Comparison of ENCODE assay signal across 22 cellular contexts in genomic region chr15:39194431-39194830, GRCh38.
A peak's percentile ranks its signal among the peaks of the same experiment; 100 is the strongest.
DNase-seq lines count a peak whose midpoint lies in the region; ATAC-seq, FAIRE-seq and TF ChIP-seq lines count a peak whose summit lies in the region.
"Had no signal": no experiment of that assay in that cellular context is flagged by ENCODE, and none has a peak within 500 bp of the region (broad histone marks: within the 10 kb centered on the region; RNA-seq: fewer than 3 reads in every experiment).

No MANE protein-coding gene starts in this region.

- dilution Hi-C loops in endothelial cell of umbilical vein (cut with MboI; ENCODE audit: extremely low pct_ligation_motif_present, low sequenced_read_pairs), result loop anchor here (25.0 kb wide), 1 partner anchor 168 kb away; no protein-coding TSS in a partner anchor

- H3K27me3 Mint-ChIP-seq in nephron (ENCODE audit: low read depth), result no peaks in the 10 kb centered on the region
- H3K27me3 Mint-ChIP-seq in T-helper 2 cell treated with Interferon-gamma antibody and Interleukin-4, amounts not matched to agents 5 μg/mL and 100 μg/mL, for 36 hours (ENCODE audit: low read depth), result peaks cover 10% of the 10 kb centered on the region

- no peaks in the 10 kb centered on the region for H3K9me2 ChIP-seq in PC-3 (replicated peaks; ENCODE audit: low read length)

- no peaks in the 10 kb centered on the region for H3K9me3 Mint-ChIP-seq in nephron
- no peaks in the 10 kb centered on the region for H3K9me3 Mint-ChIP-seq in T-helper 2 cell treated with Interferon-gamma antibody and Interleukin-4, amounts not matched to agents 5 μg/mL and 100 μg/mL, for 36 hours
- H3K9me3 Mint-ChIP-seq: activated naive CD8-positive, alpha-beta T cell treated with anti-CD3 and anti-CD28 coated beads, Interleukin-2, amount 10 ng/mL, durations not matched to agents 7 days and 5 days had no signal

- H2AFZ ChIP-seq in PC-3 (ENCODE audit: low read length) (no peak overlapping the region), endothelial cell of umbilical vein (ENCODE audit: low read depth, low read length) (no peak overlapping the region)
- H2AFZ ChIP-seq: PC-9 had no signal

- H3K4me2 ChIP-seq in PC-3 (ENCODE audit: low read length) (no peak overlapping the region), endothelial cell of umbilical vein (ENCODE audit: insufficient read depth, low read length) (peak overlapping the region; percentile 0)
- H3K4me2 ChIP-seq: PC-9 had no signal

- peaks cover 86% of the 10 kb centered on the region for H3K4me1 ChIP-seq in PC-3 (ENCODE audit: insufficient read depth, low read length)
- peaks cover 34% of the 10 kb centered on the region for H3K4me1 ChIP-seq in endothelial cell of umbilical vein (ENCODE audit: control insufficient read depth, extremely low read depth, insufficient read depth, low read length)

- ATAC-seq in PC-3 (no peak), HG02642 (IDR thresholded peaks at IDR 0.05; ENCODE audit: poor library complexity, unreplicated experiment) (no peak)
- ATAC-seq: right cardiac atrium had no signal

- H3K4me3 Mint-ChIP-seq in nephron, result no peak overlapping the region
- H3K4me3 Mint-ChIP-seq in T-helper 2 cell treated with Interferon-gamma antibody and Interleukin-4, amounts not matched to agents 5 μg/mL and 100 μg/mL, for 36 hours, result no peak overlapping the region
- H3K4me3 Mint-ChIP-seq: activated naive CD8-positive, alpha-beta T cell treated with anti-CD3 and anti-CD28 coated beads, Interleukin-2, amount 10 ng/mL, durations not matched to agents 7 days and 5 days had no signal

- peak; percentile 43 for DNase-seq in Daoy (ENCODE audit: low read depth)
- DNase-seq in PC-3, result peak; percentile 57
- DNase-seq in endothelial cell of umbilical vein (ENCODE audit: low read depth, low spot score), result peak; percentile 83
- no peak for DNase-seq in AG08395 (ENCODE audit: low spot score)
- DNase-seq in GM13976 (ENCODE audit: low spot score), result no peak
- no peak for DNase-seq in T-helper 2 cell treated with Interferon-gamma antibody and Interleukin-4, amounts not matched to agents 5 μg/mL and 100 μg/mL, for 36 hours (ENCODE audit: low spot score)
- DNase-seq: activated CD8-positive, alpha-beta memory T cell treated with anti-CD3 and anti-CD28 coated beads for 24 hours; activated naive CD8-positive, alpha-beta T cell treated with anti-CD3 and anti-CD28 coated beads, Interleukin-2, amount 10 ng/mL, durations not matched to agents 7 days and 5 days; Caco-2; effector memory CD4-positive, alpha-beta T cell; KG1; NCI-H1105; NCI-H2171; NCI-H82; PC-9; right cardiac atrium; T1000; uterus had no signal

- FAIRE-seq in endothelial cell of umbilical vein (lab: Jason Lieb, UNC), result peak; percentile 67
- FAIRE-seq: frontal cortex, G401.6 had no signal

- BruUV-seq in PC-3 (replicated peaks; lab: Mats Ljungman, UMichigan), result no TSS peak
- BruUV-seq in endothelial cell of umbilical vein (replicated peaks; lab: Mats Ljungman, UMichigan), result no TSS peak

- no peaks in the 10 kb centered on the region for H3K9me1 ChIP-seq in endothelial cell of umbilical vein (replicated peaks; ENCODE audit: control insufficient read depth, extremely low read depth, insufficient read depth, low read length)

- H3K27ac Mint-ChIP-seq in nephron, result peak overlapping the region in 2 of 3 experiments; percentile 80 to 84
- H3K27ac Mint-ChIP-seq in T-helper 2 cell treated with Interferon-gamma antibody and Interleukin-4, amounts not matched to agents 5 μg/mL and 100 μg/mL, for 36 hours, result no peak overlapping the region
- H3K27ac Mint-ChIP-seq: activated naive CD8-positive, alpha-beta T cell treated with anti-CD3 and anti-CD28 coated beads, Interleukin-2, amount 10 ng/mL, durations not matched to agents 7 days and 5 days had no signal

- peaks cover 5% of the 10 kb centered on the region; the same call in 1 of the 2 replicates for H3K79me2 ChIP-seq in PC-3 (ENCODE audit: low read length)
- H3K79me2 ChIP-seq in endothelial cell of umbilical vein (ENCODE audit: control insufficient read depth, insufficient read depth, low read length), result no peaks in the 10 kb centered on the region

- H3K4me3 ChIP-seq in PC-3 (ENCODE audit: low read length) (no peak overlapping the region), endothelial cell of umbilical vein (replicated peaks in 1 of 3; ENCODE audit: insufficient read depth in 1 of 3, low read depth in 1 of 3, low read length in 3 of 3) (no peak overlapping the region)
- H3K4me3 ChIP-seq: PC-9, uterus had no signal

- H3K27me3 ChIP-seq in PC-3 (ENCODE audit: low read length) (no peaks in the 10 kb centered on the region), endothelial cell of umbilical vein (ENCODE audit: control insufficient read depth in 2 of 2, insufficient read depth in 2 of 2, low read length in 2 of 2) (no peaks in the 10 kb centered on the region)
- H3K27me3 ChIP-seq: uterus had no signal

- no peaks in the 10 kb centered on the region for H3K9me3 ChIP-seq in PC-3 (ENCODE audit: low read length)
- no peaks in the 10 kb centered on the region for H3K9me3 ChIP-seq in endothelial cell of umbilical vein (replicated peaks; ENCODE audit: control insufficient read depth, insufficient read depth, low read length)
- H3K9me3 ChIP-seq: uterus had no signal

- in situ Hi-C loops in GM13976 (cut with MboI; ENCODE audit: low sequenced_read_pairs, unreplicated experiment), result no loop called here

- no peaks in the 10 kb centered on the region for H3K36me3 Mint-ChIP-seq in nephron (ENCODE audit: low read depth)
- no peaks in the 10 kb centered on the region for H3K36me3 Mint-ChIP-seq in T-helper 2 cell treated with Interferon-gamma antibody and Interleukin-4, amounts not matched to agents 5 μg/mL and 100 μg/mL, for 36 hours (ENCODE audit: low read depth)
- H3K36me3 Mint-ChIP-seq: activated naive CD8-positive, alpha-beta T cell treated with anti-CD3 and anti-CD28 coated beads, Interleukin-2, amount 10 ng/mL, durations not matched to agents 7 days and 5 days had no signal

- H4K20me1 ChIP-seq in PC-3 (ENCODE audit: low read length) (no peaks in the 10 kb centered on the region), endothelial cell of umbilical vein (replicated peaks; ENCODE audit: control insufficient read depth, extremely low read depth, insufficient read depth, low read length) (no peaks in the 10 kb centered on the region)

- CTCF ChIA-PET in PC-3 (lab: Charles Lee), result no interaction called here
- CTCF ChIA-PET in endothelial cell of umbilical vein (lab: Charles Lee), result interaction anchor here (0.9 to 1.6 kb wide), 3 partner anchors 9 to 40 kb away, joined by 3 to 4 read pairs (median 4); no protein-coding TSS in a partner anchor

- H3K36me3 ChIP-seq in PC-3 (ENCODE audit: low read depth, low read length), result no peaks in the 10 kb centered on the region
- no peaks in the 10 kb centered on the region for H3K36me3 ChIP-seq in endothelial cell of umbilical vein (ENCODE audit: control insufficient read depth in 2 of 2, extremely low read depth in 1 of 2, insufficient read depth in 2 of 2, low read length in 2 of 2)
- H3K36me3 ChIP-seq: uterus had no signal

- intact Hi-C loops in PC-3 (cut with micrococcal nuclease) (no loop called here), endothelial cell of umbilical vein (cut with micrococcal nuclease) (no loop called here)

- H3K9ac ChIP-seq in PC-3 (ENCODE audit: low read length) (no peak overlapping the region), endothelial cell of umbilical vein (replicated peaks; ENCODE audit: extremely low read depth, insufficient read depth, low read length) (no peak overlapping the region)

- peak overlapping the region; percentile 86 for H3K27ac ChIP-seq in PC-3 (ENCODE audit: low read length)
- peak overlapping the region; percentile 7 for H3K27ac ChIP-seq in endothelial cell of umbilical vein (ENCODE audit: insufficient read depth, low read depth, low read length)
- H3K27ac ChIP-seq: uterus had no signal

- peaks cover 41% of the 10 kb centered on the region for H3K4me1 Mint-ChIP-seq in nephron
- no peaks in the 10 kb centered on the region for H3K4me1 Mint-ChIP-seq in T-helper 2 cell treated with Interferon-gamma antibody and Interleukin-4, amounts not matched to agents 5 μg/mL and 100 μg/mL, for 36 hours (ENCODE audit: low read depth)
- H3K4me1 Mint-ChIP-seq: activated naive CD8-positive, alpha-beta T cell treated with anti-CD3 and anti-CD28 coated beads, Interleukin-2, amount 10 ng/mL, durations not matched to agents 7 days and 5 days had no signal

- no peak for TF ChIP-seq CTCF in PC-3 (conservative IDR thresholded peaks at IDR 0.05; ENCODE audit: low read depth, low read length)
- TF ChIP-seq CTCF in endothelial cell of umbilical vein (IDR thresholded peaks at IDR 0.05; ENCODE audit: extremely low read depth in 1 of 2, insufficient read depth in 1 of 2, low read depth in 1 of 2, low read length in 2 of 2), result no peak
- TF ChIP-seq CTCF in nephron (IDR thresholded peaks at IDR 0.05; ENCODE audit: unreplicated experiment in 3 of 3), result no peak
- no peak for TF ChIP-seq CTCF in GM13976 (IDR thresholded peaks at IDR 0.05; ENCODE audit: borderline replicate concordance, control extremely low read depth, extremely low read depth, insufficient read depth, missing control alignments)

- no peaks in the 10 kb centered on the region for H3F3A ChIP-seq in PC-3 (ENCODE audit: low read length, unreplicated experiment)

- POLR2A ChIA-PET in PC-3 (lab: Charles Lee; ENCODE audit: unreplicated experiment), result no interaction called here
- POLR2A ChIA-PET in endothelial cell of umbilical vein (lab: Charles Lee), result interaction anchor here (1.0 kb wide), 1 partner anchor 56 kb away, joined by 3 read pairs; no protein-coding TSS in a partner anchor

- TF ChIP-seq POLR2A in endothelial cell of umbilical vein (IDR thresholded peaks at IDR 0.05; ENCODE audit: low read depth, low read length), result no peak

TF ChIP-seq in endothelial cell of umbilical vein, 7 proteins besides CTCF, POLR2A, EP300 and RAD21:
- TF ChIP-seq FOS (IDR thresholded peaks at IDR 0.05; ENCODE audit: borderline replicate concordance, insufficient read depth, low read length), result no peak
- TF ChIP-seq POLR2AphosphoS5 (IDR thresholded peaks at IDR 0.05; ENCODE audit: insufficient read depth, low read depth, low read length), result peak; percentile 14
- no peak for TF ChIP-seq GATA2 (IDR thresholded peaks at IDR 0.05; ENCODE audit: insufficient read depth, insufficient read length, low read depth, low read length)
- no peak for TF ChIP-seq MAX (IDR thresholded peaks at IDR 0.05; ENCODE audit: insufficient read depth, insufficient read length)

Comparison
In these comparisons a context has a peak if more than half of its experiments do, and no peak if none do; other contexts are left out.
1. DNase-seq: peak in Daoy (single experiment), PC-3 (single experiment) and endothelial cell of umbilical vein (single experiment); none in AG08395 (single experiment), GM13976 (single experiment) and T-helper 2 cell treated with Interferon-gamma antibody and Interleukin-4, amounts not matched to agents 5 μg/mL and 100 μg/mL, for 36 hours (single experiment).